ENCODE assay signal across 24 cellular contexts in genomic region chr4:60400599-60400998, GRCh38.
DNase-seq lines count a peak whose midpoint lies in the region; ATAC-seq and TF ChIP-seq lines count a peak whose summit lies in the region.
"Had no signal": no experiment of that assay in that cellular context is flagged by ENCODE, and none has a peak within 500 bp of the region (broad histone marks: within the 10 kb centered on the region; RNA-seq: fewer than 3 reads in every experiment).

No MANE protein-coding gene starts in this region.

- ATAC-seq in esophagus mucosa (no peak), HG02678 (IDR thresholded peaks at IDR 0.05; ENCODE audit: unreplicated experiment) (no peak)
- no peak for ATAC-seq in activated CD8-positive, alpha-beta T cell treated with anti-CD3 and anti-CD28 coated beads for 36 hours
- ATAC-seq: A549, GM12878, HCT116 had no signal

- no peak overlapping the region for H3K27ac Mint-ChIP-seq in activated CD8-positive, alpha-beta T cell treated with anti-CD3 and anti-CD28 coated beads for 36 hours
- H3K27ac Mint-ChIP-seq: CD14-positive monocyte; CD4-positive, alpha-beta T cell; CD8-positive, alpha-beta memory T cell had no signal

- peaks cover 16% of the 10 kb centered on the region for H3K9me3 Mint-ChIP-seq in activated CD8-positive, alpha-beta T cell treated with anti-CD3 and anti-CD28 coated beads for 36 hours

- DNase-seq in COR-L47 (lab: John Stamatoyannopoulos, UW) (peak; percentile 31), NCI-H69 (lab: John Stamatoyannopoulos, UW) (peak; percentile 61), left kidney (ENCODE audit: low read depth, low spot score) (peak; percentile 12), retinal pigment epithelial cell (ENCODE audit: low read depth) (peak; percentile 29)
- DNase-seq in activated CD8-positive, alpha-beta T cell treated with anti-CD3 and anti-CD28 coated beads for 36 hours = no peak
- DNase-seq: 8988T; ACHN; AML-193; BE2C; CD4-positive, alpha-beta T cell; CD8-positive, alpha-beta memory T cell; DMS153; DMS79; EL; GDM1; GM23248; H7 had no signal

- intact Hi-C loops in activated CD8-positive, alpha-beta T cell treated with anti-CD3 and anti-CD28 coated beads for 36 hours (cut with micrococcal nuclease) = no loop called here

- H3K27me3 Mint-ChIP-seq in activated CD8-positive, alpha-beta T cell treated with anti-CD3 and anti-CD28 coated beads for 36 hours = no peaks in the 10 kb centered on the region
- H3K27me3 Mint-ChIP-seq: CD4-positive, alpha-beta T cell; CD8-positive, alpha-beta memory T cell had no signal

- POLR2A ChIA-PET in activated CD8-positive, alpha-beta T cell treated with anti-CD3 and anti-CD28 coated beads for 36 hours (lab: Charles Lee) = no interaction called here

- H3K36me3 Mint-ChIP-seq in activated CD8-positive, alpha-beta T cell treated with anti-CD3 and anti-CD28 coated beads for 36 hours (ENCODE audit: low read depth) = no peaks in the 10 kb centered on the region
- H3K36me3 Mint-ChIP-seq: CD14-positive monocyte; CD8-positive, alpha-beta memory T cell had no signal

- CTCF ChIA-PET in activated CD8-positive, alpha-beta T cell treated with anti-CD3 and anti-CD28 coated beads for 36 hours (lab: Charles Lee) = interaction anchor here (0.6 kb wide), 1 partner anchor 9 kb away, joined by 3 read pairs; no protein-coding TSS in a partner anchor

- H3K4me3 ChIP-seq in retinal pigment epithelial cell (ENCODE audit: low read length) = no peak overlapping the region
- H3K4me3 ChIP-seq: A549; BLaER1 treated with 17β-estradiol and CSF1 and Interleukin-3, amounts not matched to agents 10 nM and 100 nM; GM12878; GM23248 had no signal

- no peak for TF ChIP-seq CTCF in retinal pigment epithelial cell (conservative IDR thresholded peaks at IDR 0.05; ENCODE audit: low read depth, low read length)
- no peak for TF ChIP-seq CTCF in activated CD8-positive, alpha-beta T cell treated with anti-CD3 and anti-CD28 coated beads for 36 hours (IDR thresholded peaks at IDR 0.05)

- H3K4me3 Mint-ChIP-seq in activated CD8-positive, alpha-beta T cell treated with anti-CD3 and anti-CD28 coated beads for 36 hours = no peak overlapping the region
- H3K4me3 Mint-ChIP-seq: CD14-positive monocyte; CD4-positive, alpha-beta T cell; CD8-positive, alpha-beta memory T cell had no signal

- no peaks in the 10 kb centered on the region for H3K4me1 Mint-ChIP-seq in activated CD8-positive, alpha-beta T cell treated with anti-CD3 and anti-CD28 coated beads for 36 hours (ENCODE audit: low read depth)
- H3K4me1 Mint-ChIP-seq: CD14-positive monocyte; CD8-positive, alpha-beta memory T cell had no signal
